Comparison of ENCODE assay signal across 8 cellular contexts in the genomic region with DNA sequence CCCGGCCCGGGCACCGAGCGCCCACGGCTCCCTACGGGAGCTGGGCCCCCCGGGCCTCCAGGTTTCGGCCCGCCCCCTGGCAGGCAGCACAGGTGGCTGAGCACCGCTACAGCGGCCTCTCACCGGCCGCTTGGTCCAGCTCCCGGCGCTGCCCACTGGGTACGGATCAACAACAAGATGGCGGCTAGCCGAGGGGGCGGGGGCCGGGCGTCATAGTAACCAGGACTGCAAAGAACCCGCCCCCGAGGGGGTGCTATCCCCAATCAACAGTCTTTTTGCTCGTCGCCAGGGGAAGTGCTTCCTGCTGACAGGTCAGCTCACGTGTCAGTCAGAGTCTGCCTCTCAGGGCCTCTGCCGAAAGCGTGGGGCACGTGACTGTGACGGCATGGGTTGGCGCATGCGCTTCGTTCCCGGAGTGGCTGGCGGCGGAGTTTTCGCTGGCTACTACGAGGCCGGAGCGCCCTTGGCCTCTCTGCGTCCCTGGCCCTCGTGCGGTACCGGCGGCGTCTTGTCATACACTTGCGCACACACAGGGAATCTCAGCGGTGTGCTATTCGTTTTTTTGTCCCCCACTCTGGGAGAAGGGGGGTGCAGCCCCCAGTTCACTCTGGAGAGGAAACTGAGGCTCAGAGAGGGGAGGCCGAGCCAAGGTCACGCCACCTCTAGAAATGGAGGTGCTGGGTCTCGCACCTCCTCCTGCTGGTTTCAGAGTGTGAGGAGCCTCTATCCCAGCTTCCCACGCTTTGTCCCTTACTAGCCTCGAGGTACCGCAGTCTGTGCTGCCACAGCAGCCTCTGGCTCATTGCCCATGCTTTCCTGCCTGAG. TPM values are rescaled to one million over a fixed set of nuclear protein-coding genes. Genes with fewer than 3 reads are reported as not detected.
A peak's percentile ranks its signal among the peaks of the same experiment; 100 is the strongest.
DNase-seq lines count a peak whose midpoint lies in the region; ATAC-seq, FAIRE-seq and TF ChIP-seq lines count a peak whose summit lies in the region.

IP6K1 (minus strand) TSS at position 186 of the 825 bp plus-strand sequence. CDS start 38,502 bp downstream, outside the sequence.

- TF ChIP-seq CTCF in adrenal gland (IDR thresholded peaks at IDR 0.05) (peak in 2 of 6 experiments; percentile 15 to 16), heart left ventricle (IDR thresholded peaks at IDR 0.05) (peak in 2 of 12 donors; percentile 1 to 3), type B pancreatic cell (conservative IDR thresholded peaks at IDR 0.05) (peak; percentile 22)

- peak within 1 kb of the TSS; percentile 91 for H3K4me3 Mint-ChIP-seq in type B pancreatic cell

- H3K4me3 ChIP-seq in adrenal gland: peak within 1 kb of the TSS; percentile 53 to 99 (median 86)
- H3K4me3 ChIP-seq in heart left ventricle: peak within 1 kb of the TSS; percentile 73 to 98 (median 92)

- H3K4me1 ChIP-seq in adrenal gland (replicated peaks in 1 of 2): peaks cover 3 to 24% of the 10 kb centered on the region in 2 donors
- peaks cover 0 to 40% (median 29%) of the 10 kb centered on the region in 12 donors for H3K4me1 ChIP-seq in heart left ventricle

- H3K36me3 Mint-ChIP-seq in type B pancreatic cell: peaks cover 7% of the 10 kb centered on the region

- H3K27me3 ChIP-seq in adrenal gland (no peaks in the 10 kb centered on the region), heart left ventricle (no peaks in the 10 kb centered on the region)

- intact Hi-C loops in adrenal gland (cut with DNase I): no loop called here
- intact Hi-C loops in heart left ventricle (cut with DNase I): loop anchor here in 2 of 10 donors (5.0 kb wide), 1 partner anchor 64 kb away; the partner anchor contains the start of gene GMPPB (in 2 of the 2)

- TF ChIP-seq POLR2A in GM12892 (IDR thresholded peaks at IDR 0.05; ENCODE audit: low read depth, low read length) (peak; percentile 86), adrenal gland (IDR thresholded peaks at IDR 0.05) (peak; percentile 65 to 85), heart left ventricle (IDR thresholded peaks at IDR 0.05) (peak in 1 of 2 donors; percentile 85)

- H3K27ac ChIP-seq in adrenal gland: peak within 1 kb of the TSS; percentile 81 to 94 (median 93)
- H3K27ac ChIP-seq in heart left ventricle: peak within 1 kb of the TSS; percentile 85 to 99 (median 94)

- peaks cover 0 to 4% of the 10 kb centered on the region in 2 donors for H3K36me3 ChIP-seq in adrenal gland (replicated peaks in 1 of 2)
- peaks cover 0 to 29% (median 11%) of the 10 kb centered on the region in 9 donors for H3K36me3 ChIP-seq in heart left ventricle

- ATAC-seq in HG02852 (IDR thresholded peaks at IDR 0.05; ENCODE audit: unreplicated experiment) (peak; percentile 97), heart left ventricle (peak; percentile 100)

- peak; percentile 100 for FAIRE-seq in GM12892 (lab: Jason Lieb, UNC)

- 2 to 13% (median 6%) methylated on average over 8 to 55 of the region's 55 CpGs for WGBS in adrenal gland, 4 donors
- WGBS in heart left ventricle, 4 donors: 5% methylated on average over 43 to 55 of the region's 55 CpGs

- peak within 1 kb of the TSS; percentile 95 for H3K27ac Mint-ChIP-seq in type B pancreatic cell

- no peaks in the 10 kb centered on the region for H3K27me3 Mint-ChIP-seq in type B pancreatic cell

- H3K4me1 Mint-ChIP-seq in type B pancreatic cell (ENCODE audit: unreplicated experiment): peaks cover 14% of the 10 kb centered on the region

- peak; percentile 100 for DNase-seq in GM12892 (ENCODE audit: insufficient read length)
- peak; percentile 99 for DNase-seq in NCI-H146 (lab: John Stamatoyannopoulos, UW)
- peak; percentile 99 to 100 (median 100) for DNase-seq in T-helper 1 cell
- peak; percentile 100 for DNase-seq in adrenal gland
- DNase-seq in heart left ventricle: peak; percentile 100
- DNase-seq in pons (ENCODE audit: low spot score): peak; percentile 100
- peak; percentile 100 for DNase-seq in type B pancreatic cell (ENCODE audit: extremely low spot score, unreplicated experiment)

- no peaks in the 10 kb centered on the region for H3K9me3 ChIP-seq in adrenal gland (replicated peaks in 1 of 3)
- no peaks in the 10 kb centered on the region for H3K9me3 ChIP-seq in heart left ventricle

- no peaks in the 10 kb centered on the region for H3K9me3 Mint-ChIP-seq in type B pancreatic cell

RNA-seq across cellular contexts. Expression of gene IP6K1, which starts in this region (rescaled TPM):
- polyA plus RNA-seq in GM12892 (2012; ENCODE audit: missing spikeins): 8.6 TPM
- total RNA-seq in adrenal gland (10 to 100 TPM; 36.3 to 73.9 (median 53.2) TPM), heart left ventricle (10 to 100 TPM; 12.6 to 36.6 (median 20.4) TPM), type B pancreatic cell (ENCODE audit: low replicate concordance) (40.3 and 42.5 TPM in 2 replicates)
- polyA plus RNA-seq in adrenal gland (10 to 100 TPM; 12.3 to 29.5 (median 14.2) TPM), heart left ventricle (10 to 100 TPM in 1 of 2 donors, 1 to 10 TPM in 1; 8.9 to 29.3 TPM)

Comparison
In these comparisons a context has a peak if more than half of its experiments do, and no peak if none do; other contexts are left out.
1. Peak in every context shown above with its lines: DNase-seq, ATAC-seq, H3K4me3 ChIP-seq and H3K27ac ChIP-seq.